ENCODE assay signal across 9 cellular contexts in the genomic region with DNA sequence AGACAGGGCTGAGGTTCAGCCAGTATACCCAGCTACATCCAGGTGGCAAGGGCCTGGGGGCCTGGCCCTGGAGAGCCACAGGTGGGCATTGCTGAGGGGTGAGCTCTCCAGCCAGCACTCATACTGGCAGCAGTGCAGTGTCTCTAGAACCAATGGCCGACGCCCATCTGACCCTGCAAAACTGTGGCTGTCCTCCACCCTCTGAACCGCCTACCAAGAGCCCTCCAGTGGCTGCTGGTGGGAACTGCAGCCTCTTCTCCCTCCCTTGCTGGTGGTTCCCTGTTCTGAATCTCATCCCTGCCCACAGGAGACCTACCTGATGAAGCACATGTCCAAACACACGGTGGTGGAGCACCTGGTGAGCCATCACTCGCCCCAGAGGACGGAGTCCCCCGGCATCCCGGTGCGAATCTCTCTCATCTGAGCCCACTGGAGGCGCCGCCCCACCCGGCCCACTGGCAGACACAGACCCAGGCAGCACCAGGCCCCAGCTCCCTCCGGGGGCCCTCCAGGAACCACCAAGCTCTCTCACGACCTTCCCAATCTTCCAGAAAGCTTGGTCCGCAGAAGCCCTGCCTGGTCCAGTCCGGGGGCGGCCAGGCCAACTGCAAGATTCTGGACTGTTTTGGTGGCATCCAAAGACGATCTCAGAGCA. TPM values are rescaled to one million over a fixed set of nuclear protein-coding genes. Genes with fewer than 3 reads are reported as not detected.
DNase-seq lines count a peak whose midpoint lies in the region; ATAC-seq and TF ChIP-seq lines count a peak whose summit lies in the region.
"Had no signal": no experiment of that assay in that cellular context is flagged by ENCODE, and none has a peak within 500 bp of the region (broad histone marks: within the 10 kb centered on the region; RNA-seq: fewer than 3 reads in every experiment).

No MANE protein-coding gene starts in this region.

- TF ChIP-seq CTCF in esophagus squamous epithelium (IDR thresholded peaks at IDR 0.05), result peak; percentile 72 to 92 (median 84)
- peak; percentile 91 for TF ChIP-seq CTCF in natural killer cell (IDR thresholded peaks at IDR 0.05)

- H3K4me3 ChIP-seq in NT2/D1 (ENCODE audit: insufficient read length, low read depth) (no peak overlapping the region), esophagus squamous epithelium (no peak overlapping the region)

- H3K27me3 ChIP-seq in NT2/D1 (ENCODE audit: insufficient read depth, insufficient read length), result no peaks in the 10 kb centered on the region
- H3K27me3 ChIP-seq in esophagus squamous epithelium, result no peaks in the 10 kb centered on the region

- peak; percentile 55 for ATAC-seq in HG02852 (IDR thresholded peaks at IDR 0.05; ENCODE audit: unreplicated experiment)
- peak; percentile 71 to 72 (median 72) for ATAC-seq in natural killer cell

- TF ChIP-seq POLR2A in esophagus squamous epithelium (IDR thresholded peaks at IDR 0.05), result no peak

- H3K36me3 Mint-ChIP-seq in natural killer cell, result no peaks in the 10 kb centered on the region

- peaks cover 12% of the 10 kb centered on the region for H3K4me1 ChIP-seq in NT2/D1 (ENCODE audit: insufficient read depth, insufficient read length)
- peaks cover 0 to 62% (median 18%) of the 10 kb centered on the region in 3 donors for H3K4me1 ChIP-seq in esophagus squamous epithelium

- H3K9me3 Mint-ChIP-seq in natural killer cell, result no peaks in the 10 kb centered on the region
- H3K9me3 Mint-ChIP-seq: IgD-negative memory B cell had no signal

- no peaks in the 10 kb centered on the region for H3K9me3 ChIP-seq in NT2/D1 (ENCODE audit: insufficient read depth, low read length)
- H3K9me3 ChIP-seq in esophagus squamous epithelium, result no peaks in the 10 kb centered on the region

- H3K36me3 ChIP-seq in NT2/D1 (ENCODE audit: insufficient read depth, insufficient read length, low read length) (peaks cover 58% of the 10 kb centered on the region), esophagus squamous epithelium (peaks cover 0 to 69% (median 0%) of the 10 kb centered on the region in 3 donors)

- H3K4me3 Mint-ChIP-seq in natural killer cell, result no peak overlapping the region

- 56 to 66% methylated on average over 7 to 8 of the region's 18 CpGs for WGBS in esophagus squamous epithelium, 2 donors

- peak; percentile 84 for DNase-seq in COLO668 (lab: John Stamatoyannopoulos, UW; ENCODE audit: unreplicated experiment)
- peak; percentile 72 for DNase-seq in NT2/D1 (ENCODE audit: low read depth, low spot score)
- peak; percentile 47 for DNase-seq in activated T-cell treated with anti-CD3 and anti-CD28 coated beads for 1 hour (ENCODE audit: low read depth)
- DNase-seq in esophagus squamous epithelium (lab: John Stamatoyannopoulos, UW), result no peak
- DNase-seq in natural killer cell, result peak; percentile 44
- peak; percentile 27 for DNase-seq in stromal cell of bone marrow (ENCODE audit: low read depth)
- no peak for DNase-seq in putamen (ENCODE audit: low spot score)

- H3K4me1 Mint-ChIP-seq in natural killer cell, result peaks cover 27 to 52% of the 10 kb centered on the region in 2 donors

- H3K27me3 Mint-ChIP-seq in natural killer cell (ENCODE audit: low read depth in 2 of 2), result no peaks in the 10 kb centered on the region
- H3K27me3 Mint-ChIP-seq: IgD-negative memory B cell had no signal

- peak overlapping the region in 1 of 2 donors; percentile 49 for H3K27ac Mint-ChIP-seq in natural killer cell
- H3K27ac Mint-ChIP-seq: IgD-negative memory B cell had no signal

- intact Hi-C loops in esophagus squamous epithelium (cut with DNase I), result loop anchor here (5.0 kb wide), 2 partner anchors 69 to 169 kb away; no protein-coding TSS in a partner anchor
- intact Hi-C loops in natural killer cell (cut with micrococcal nuclease), result no loop called here

- no peak overlapping the region for H3K9ac ChIP-seq in NT2/D1 (ENCODE audit: insufficient read length, low read depth)

- H3K27ac ChIP-seq in esophagus squamous epithelium, result peak overlapping the region; percentile 5 to 34 (median 15)

RNA-seq across cellular contexts. Expression of a gene that starts 22.1 kb away (rescaled TPM):
- total RNA-seq in esophagus squamous epithelium, result not detected
- total RNA-seq in natural killer cell, result not detected

RNA-seq across cellular contexts. Expression of a gene that starts 42.5 kb away (rescaled TPM):
- total RNA-seq in esophagus squamous epithelium, result 10 to 100 TPM in 3 of 4 donors, 1 to 10 TPM in 1; 3.6 to 18.9 (median 13.7) TPM
- total RNA-seq in natural killer cell, result 10 to 100 TPM; 34.7 to 39.1 (median 38.3) TPM

Comparison
In these comparisons a context has a peak if more than half of its experiments do, and no peak if none do; other contexts are left out.
1. DNase-seq: peak in COLO668 (single experiment), NT2/D1 (single experiment), activated T-cell treated with anti-CD3 and anti-CD28 coated beads for 1 hour (single experiment), natural killer cell (single experiment) and stromal cell of bone marrow (single experiment); none in esophagus squamous epithelium (single experiment) and putamen (single experiment).